8 cellular contexts compared by ENCODE assay signal in genomic region chr19:3028305-3029069, GRCh38. TPM values are rescaled to one million over a fixed set of nuclear protein-coding genes. Genes with fewer than 3 reads are reported as not detected.
DNase-seq lines count a peak whose midpoint lies in the region; ATAC-seq lines count a peak whose summit lies in the region.

No MANE protein-coding gene starts in this region.

- H3K9me3 Mint-ChIP-seq in activated T-helper 2 cell treated with anti-CD3 and anti-CD28 coated beads, Interferon-gamma antibody, Interleukin-2, Interleukin-4, amounts not matched to agents 10 μg/mL and 5 μg/mL and 100 μg/mL, durations not matched to agents 14 hours and 24 hours and 36 hours: no peaks in the 10 kb centered on the region
- H3K9me3 Mint-ChIP-seq in stimulated activated memory B cell treated with anti-CD40 and anti-IgM and Interleukin-4, amounts not matched to agents 10 μg/mL and 1 μg/mL and 100 μg/mL, for 72 hours: no peaks in the 10 kb centered on the region

- H3K4me1 ChIP-seq in HUES64 (ENCODE audit: insufficient read depth, low read length): no peaks in the 10 kb centered on the region; the same call in 1 of the 2 replicates

- intact Hi-C loops in activated T-helper 2 cell treated with anti-CD3 and anti-CD28 coated beads, Interferon-gamma antibody, Interleukin-2, Interleukin-4, amounts not matched to agents 10 μg/mL and 5 μg/mL and 100 μg/mL, durations not matched to agents 14 hours and 24 hours and 36 hours (cut with micrococcal nuclease): no loop called here

- DNase-seq in activated T-helper 2 cell treated with anti-CD3 and anti-CD28 coated beads, Interferon-gamma antibody, Interleukin-2, Interleukin-4, amounts not matched to agents 10 μg/mL and 5 μg/mL and 100 μg/mL, durations not matched to agents 14 hours and 24 hours and 36 hours (ENCODE audit: low spot score): no peak
- DNase-seq in MV-4-11 (lab: John Stamatoyannopoulos, UW): no peak
- no peak for DNase-seq in retina

- no peaks in the 10 kb centered on the region for H3K36me3 Mint-ChIP-seq in activated T-helper 2 cell treated with anti-CD3 and anti-CD28 coated beads, Interferon-gamma antibody, Interleukin-2, Interleukin-4, amounts not matched to agents 10 μg/mL and 5 μg/mL and 100 μg/mL, durations not matched to agents 14 hours and 24 hours and 36 hours (ENCODE audit: low read depth)
- no peaks in the 10 kb centered on the region for H3K36me3 Mint-ChIP-seq in stimulated activated memory B cell treated with anti-CD40 and anti-IgM and Interleukin-4, amounts not matched to agents 10 μg/mL and 1 μg/mL and 100 μg/mL, for 72 hours

- H3K9me3 ChIP-seq in HUES64 (ENCODE audit: insufficient read depth, low read depth, low read length): no peaks in the 10 kb centered on the region

- H3K27ac Mint-ChIP-seq in activated T-helper 2 cell treated with anti-CD3 and anti-CD28 coated beads, Interferon-gamma antibody, Interleukin-2, Interleukin-4, amounts not matched to agents 10 μg/mL and 5 μg/mL and 100 μg/mL, durations not matched to agents 14 hours and 24 hours and 36 hours: no peak overlapping the region
- H3K27ac Mint-ChIP-seq in stimulated activated memory B cell treated with anti-CD40 and anti-IgM and Interleukin-4, amounts not matched to agents 10 μg/mL and 1 μg/mL and 100 μg/mL, for 72 hours: no peak overlapping the region

- H3K36me3 ChIP-seq in HUES64 (ENCODE audit: insufficient read depth, low read length): no peaks in the 10 kb centered on the region

- peak overlapping the region; percentile 55 for H3K4me3 ChIP-seq in HUES64 (ENCODE audit: low read length)
- peak overlapping the region; percentile 13 for H3K4me3 ChIP-seq in iPS-11a (ENCODE audit: low read depth, low read length)

- WGBS in HUES64: 3% methylated on average over 40 of the region's 40 CpGs

- H3K4me1 Mint-ChIP-seq in activated T-helper 2 cell treated with anti-CD3 and anti-CD28 coated beads, Interferon-gamma antibody, Interleukin-2, Interleukin-4, amounts not matched to agents 10 μg/mL and 5 μg/mL and 100 μg/mL, durations not matched to agents 14 hours and 24 hours and 36 hours (ENCODE audit: low read depth): peaks cover 4% of the 10 kb centered on the region
- peaks cover 11% of the 10 kb centered on the region for H3K4me1 Mint-ChIP-seq in stimulated activated memory B cell treated with anti-CD40 and anti-IgM and Interleukin-4, amounts not matched to agents 10 μg/mL and 1 μg/mL and 100 μg/mL, for 72 hours

- no peak overlapping the region for H3K27ac ChIP-seq in HUES64 (ENCODE audit: low read depth, low read length)

- no peak overlapping the region for H3K9ac ChIP-seq in HUES64 (ENCODE audit: low read depth, low read length)

- H3K27me3 Mint-ChIP-seq in activated T-helper 2 cell treated with anti-CD3 and anti-CD28 coated beads, Interferon-gamma antibody, Interleukin-2, Interleukin-4, amounts not matched to agents 10 μg/mL and 5 μg/mL and 100 μg/mL, durations not matched to agents 14 hours and 24 hours and 36 hours (ENCODE audit: low read depth): peaks cover 42% of the 10 kb centered on the region
- H3K27me3 Mint-ChIP-seq in stimulated activated memory B cell treated with anti-CD40 and anti-IgM and Interleukin-4, amounts not matched to agents 10 μg/mL and 1 μg/mL and 100 μg/mL, for 72 hours: peaks cover 77% of the 10 kb centered on the region

- peaks cover 94% of the 10 kb centered on the region for H3K27me3 ChIP-seq in HUES64 (ENCODE audit: insufficient read depth, low read length)

- peak overlapping the region; percentile 57 for H3K4me3 Mint-ChIP-seq in activated T-helper 2 cell treated with anti-CD3 and anti-CD28 coated beads, Interferon-gamma antibody, Interleukin-2, Interleukin-4, amounts not matched to agents 10 μg/mL and 5 μg/mL and 100 μg/mL, durations not matched to agents 14 hours and 24 hours and 36 hours (ENCODE audit: low read depth)
- peak overlapping the region; percentile 66 for H3K4me3 Mint-ChIP-seq in stimulated activated memory B cell treated with anti-CD40 and anti-IgM and Interleukin-4, amounts not matched to agents 10 μg/mL and 1 μg/mL and 100 μg/mL, for 72 hours

- peak; percentile 40 for ATAC-seq in stimulated activated memory B cell treated with anti-CD40 and anti-IgM and Interleukin-4, amounts not matched to agents 10 μg/mL and 1 μg/mL and 100 μg/mL, for 72 hours
- ATAC-seq in HG03354 (IDR thresholded peaks at IDR 0.05; ENCODE audit: poor library complexity, severe bottlenecking, unreplicated experiment) (no peak), GM21367 (IDR thresholded peaks at IDR 0.05; ENCODE audit: unreplicated experiment) (no peak)

RNA-seq across cellular contexts. Expression of gene TLE2, which starts 0.6 kb away (rescaled TPM):
- 1.8 TPM for polyA plus RNA-seq in HUES64 (2013, experiment 1 of 2)
- polyA plus RNA-seq in HUES64 (2013, experiment 2 of 2): 2.2 TPM
- 2.2 and 2.4 TPM in 2 replicates for total RNA-seq in activated T-helper 2 cell treated with anti-CD3 and anti-CD28 coated beads, Interferon-gamma antibody, Interleukin-2, Interleukin-4, amounts not matched to agents 10 μg/mL and 5 μg/mL and 100 μg/mL, durations not matched to agents 14 hours and 24 hours and 36 hours

RNA-seq across cellular contexts. Expression of gene TLE5, which starts 33.8 kb away (rescaled TPM):
- 95.1 TPM for polyA plus RNA-seq in HUES64 (2013, experiment 1 of 2)
- polyA plus RNA-seq in HUES64 (2013, experiment 2 of 2): 123 TPM
- total RNA-seq in activated T-helper 2 cell treated with anti-CD3 and anti-CD28 coated beads, Interferon-gamma antibody, Interleukin-2, Interleukin-4, amounts not matched to agents 10 μg/mL and 5 μg/mL and 100 μg/mL, durations not matched to agents 14 hours and 24 hours and 36 hours: 428 and 432 TPM in 2 replicates

RNA-seq across cellular contexts. Expression of gene TLE6, which starts 51.1 kb away (rescaled TPM):
- 0.80 TPM for polyA plus RNA-seq in HUES64 (2013, experiment 1 of 2)
- 0.51 TPM for polyA plus RNA-seq in HUES64 (2013, experiment 2 of 2)
- 1.4 and 1.5 TPM in 2 replicates for total RNA-seq in activated T-helper 2 cell treated with anti-CD3 and anti-CD28 coated beads, Interferon-gamma antibody, Interleukin-2, Interleukin-4, amounts not matched to agents 10 μg/mL and 5 μg/mL and 100 μg/mL, durations not matched to agents 14 hours and 24 hours and 36 hours
